Comparison of ENCODE assay signal across 25 cellular contexts in the genomic region with DNA sequence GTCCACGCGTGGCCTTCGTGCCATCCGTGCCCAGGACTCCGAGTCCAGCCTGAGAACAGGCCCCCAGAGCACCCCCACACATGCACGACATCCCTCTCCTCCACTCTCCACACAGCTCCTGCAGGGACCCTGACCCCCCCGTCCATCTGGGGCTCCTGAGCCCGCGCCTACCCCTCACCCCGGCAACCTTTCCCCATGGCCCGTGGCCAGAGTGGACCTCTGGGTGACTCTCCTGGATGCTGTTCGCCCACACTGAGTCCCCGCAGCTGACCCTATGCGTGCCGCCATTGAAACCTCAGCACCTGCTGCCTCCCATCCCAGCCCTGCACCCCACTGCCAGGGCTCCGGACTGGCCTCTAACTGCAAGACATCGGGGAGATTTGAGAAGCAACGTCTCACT.
"Had no signal": no experiment of that assay in that cellular context is flagged by ENCODE, and none has a peak within 500 bp of the region (broad histone marks: within the 10 kb centered on the region; RNA-seq: fewer than 3 reads in every experiment).

No MANE protein-coding gene starts in this region.

- H3K9me3 Mint-ChIP-seq: mesothelial cell of epicardium, naive B cell, natural killer cell had no signal

- H3K36me3 Mint-ChIP-seq: mesothelial cell of epicardium, naive B cell, natural killer cell had no signal

- H3K4me1 Mint-ChIP-seq: mesothelial cell of epicardium, naive B cell, natural killer cell had no signal

- DNase-seq: hippocampal formation; kidney glomerular epithelial cell; left cardiac atrium; mesendoderm; naive B cell; natural killer cell; nucleus accumbens; right cardiac atrium; stimulated activated CD4-positive, alpha-beta T cell treated with anti-CD3 and anti-CD28 coated beads, Interleukin-12 subunit alpha, Interleukin-12 subunit beta, amount 100 ng/mL, for 4 hours; stimulated activated CD4-positive, alpha-beta T cell treated with anti-CD3 and anti-CD28 coated beads, Interleukin-15, amount 100 ng/mL, for 24 hours; stimulated activated CD4-positive, alpha-beta T cell treated with anti-CD3 and anti-CD28 coated beads, Interleukin-2, amount 100 ng/mL, for 24 hours; stimulated activated CD4-positive, alpha-beta T cell treated with anti-CD3 and anti-CD28 coated beads, Interleukin-4, amount 100 ng/mL, for 1 hour; stimulated activated naive CD4-positive, alpha-beta T cell; stomach; testis; thyroid gland; transverse colon had no signal

- H3K27me3 ChIP-seq: testis, thyroid gland, transverse colon, upper lobe of left lung had no signal

- H3K4me3 ChIP-seq: lung, skin epidermis, stomach, testis, thyroid gland, transverse colon, upper lobe of left lung had no signal

- H3K27ac Mint-ChIP-seq: mesothelial cell of epicardium, naive B cell, natural killer cell, progenitor cell of endocrine pancreas had no signal

- H3K36me3 ChIP-seq: stomach, thyroid gland, transverse colon, upper lobe of left lung had no signal

- H3K4me1 ChIP-seq: parathyroid adenoma, stomach, testis, thyroid gland, transverse colon, upper lobe of left lung had no signal

- H3K4me3 Mint-ChIP-seq: mesothelial cell of epicardium, naive B cell, natural killer cell had no signal

- ATAC-seq: left cardiac atrium, left lobe of liver, natural killer cell, right cardiac atrium, sciatic nerve had no signal

- H3K9me3 ChIP-seq: stomach, testis, thyroid gland, transverse colon, upper lobe of left lung had no signal

- H3K27ac ChIP-seq: parathyroid adenoma, skin epidermis, stomach, testis, thyroid gland, transverse colon, upper lobe of left lung had no signal
